Comparison of ENCODE assay signal across 18 cellular contexts in the genomic region with DNA sequence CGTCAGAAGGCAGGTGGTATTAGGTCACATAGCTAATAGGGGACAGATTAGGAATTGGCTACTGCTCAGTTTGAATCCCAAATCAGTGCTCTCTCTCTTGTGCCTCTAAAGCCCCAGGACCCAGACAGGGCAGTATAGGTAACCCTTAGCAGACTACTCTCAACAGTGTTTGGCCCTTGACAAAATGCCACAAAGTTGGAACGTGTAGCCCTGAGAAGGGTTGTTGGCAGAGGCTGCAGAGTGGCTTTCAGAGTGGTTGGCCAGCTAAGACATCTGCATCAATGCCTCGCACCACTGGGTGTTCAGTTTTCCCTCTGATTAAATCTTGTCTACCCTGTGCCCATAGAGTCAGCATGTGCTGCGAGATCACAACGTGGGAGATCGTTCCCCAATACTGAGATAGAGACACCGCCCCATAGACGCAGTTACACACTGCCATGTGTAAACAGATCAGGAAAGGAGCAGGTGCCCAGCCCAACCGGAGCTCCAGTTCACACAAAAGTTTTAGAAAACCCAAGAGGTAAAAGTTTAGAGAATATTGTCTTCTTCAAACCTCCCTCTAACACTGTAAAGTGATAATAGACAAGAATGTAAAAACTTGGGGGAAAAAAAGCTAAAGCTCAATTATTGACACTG. TPM values are rescaled to one million over a fixed set of nuclear protein-coding genes. Genes with fewer than 3 reads are reported as not detected.
"Had no signal": no experiment of that assay in that cellular context is flagged by ENCODE, and none has a peak within 500 bp of the region (broad histone marks: within the 10 kb centered on the region; RNA-seq: fewer than 3 reads in every experiment).

No MANE protein-coding gene starts in this region.

- DNase-seq: activated CD4-positive, alpha-beta memory T cell treated with anti-CD3 and anti-CD28 coated beads for 36 hours; activated CD4-positive, alpha-beta T cell treated with anti-CD3 and anti-CD28 coated beads for 36 hours; activated CD8-positive, alpha-beta memory T cell treated with anti-CD3 and anti-CD28 coated beads, Interleukin-2, amount 10 ng/mL, durations not matched to agents 7 days and 5 days; activated naive CD4-positive, alpha-beta T cell treated with anti-CD3 and anti-CD28 coated beads for 36 hours; activated naive CD8-positive, alpha-beta T cell treated with anti-CD3 and anti-CD28 coated beads, Interleukin-2, amount 50 U/mL, for 24 hours; activated T-cell treated with anti-CD3 and anti-CD28 coated beads, Interleukin-2, amount 50 U/mL, for 1 hour; aorta; effector memory CD4-positive, alpha-beta T cell; foreskin melanocyte; left cardiac atrium; naive B cell; retina; stimulated activated CD4-positive, alpha-beta T cell treated with anti-CD3 and anti-CD28 coated beads, Interleukin-15, amount 100 ng/mL, for 24 hours; stimulated activated CD4-positive, alpha-beta T cell treated with anti-CD3 and anti-CD28 coated beads, Interleukin-4, amount 100 ng/mL, for 1 hour; stimulated activated naive CD4-positive, alpha-beta T cell; trophoblast cell had no signal

- H3K4me1 Mint-ChIP-seq: activated CD4-positive, alpha-beta T cell treated with anti-CD3 and anti-CD28 coated beads for 36 hours; activated CD8-positive, alpha-beta memory T cell treated with anti-CD3 and anti-CD28 coated beads, Interleukin-2, amount 10 ng/mL, durations not matched to agents 7 days and 5 days; activated naive CD8-positive, alpha-beta T cell treated with anti-CD3 and anti-CD28 coated beads, Interleukin-2, amount 50 U/mL, for 24 hours; naive B cell had no signal

- ATAC-seq: activated CD4-positive, alpha-beta T cell treated with anti-CD3 and anti-CD28 coated beads for 36 hours; activated CD8-positive, alpha-beta memory T cell treated with anti-CD3 and anti-CD28 coated beads, Interleukin-2, amount 10 ng/mL, durations not matched to agents 7 days and 5 days; activated naive CD8-positive, alpha-beta T cell treated with anti-CD3 and anti-CD28 coated beads, Interleukin-2, amount 50 U/mL, for 24 hours had no signal

- H3K9me3 Mint-ChIP-seq: activated naive CD4-positive, alpha-beta T cell treated with anti-CD3 and anti-CD28 coated beads for 36 hours; activated naive CD8-positive, alpha-beta T cell treated with anti-CD3 and anti-CD28 coated beads, Interleukin-2, amount 50 U/mL, for 24 hours; dendritic cell treated with granulocyte-macrophage colony-stimulating factor and Interleukin-4, amounts not matched to agents 40 ng/mL and 50 ng/mL, for 4 days had no signal

- H3K27ac Mint-ChIP-seq: activated CD4-positive, alpha-beta memory T cell treated with anti-CD3 and anti-CD28 coated beads for 36 hours; activated CD4-positive, alpha-beta T cell treated with anti-CD3 and anti-CD28 coated beads for 36 hours; activated CD8-positive, alpha-beta memory T cell treated with anti-CD3 and anti-CD28 coated beads, Interleukin-2, amount 10 ng/mL, durations not matched to agents 7 days and 5 days; activated naive CD4-positive, alpha-beta T cell treated with anti-CD3 and anti-CD28 coated beads for 36 hours; activated naive CD8-positive, alpha-beta T cell treated with anti-CD3 and anti-CD28 coated beads, Interleukin-2, amount 50 U/mL, for 24 hours; activated T-helper 2 cell treated with anti-CD3 and anti-CD28 coated beads, Interferon-gamma antibody, Interleukin-2, Interleukin-4, amounts not matched to agents 10 μg/mL and 5 μg/mL and 100 μg/mL, durations not matched to agents 14 hours and 24 hours and 36 hours; dendritic cell treated with granulocyte-macrophage colony-stimulating factor and Interleukin-4, amounts not matched to agents 40 ng/mL and 50 ng/mL, for 4 days; naive B cell had no signal

- H3K4me3 Mint-ChIP-seq: activated CD4-positive, alpha-beta memory T cell treated with anti-CD3 and anti-CD28 coated beads for 36 hours; activated CD4-positive, alpha-beta T cell treated with anti-CD3 and anti-CD28 coated beads for 36 hours; activated CD8-positive, alpha-beta memory T cell treated with anti-CD3 and anti-CD28 coated beads, Interleukin-2, amount 10 ng/mL, durations not matched to agents 7 days and 5 days; activated naive CD4-positive, alpha-beta T cell treated with anti-CD3 and anti-CD28 coated beads for 36 hours; activated naive CD8-positive, alpha-beta T cell treated with anti-CD3 and anti-CD28 coated beads, Interleukin-2, amount 50 U/mL, for 24 hours; dendritic cell treated with granulocyte-macrophage colony-stimulating factor and Interleukin-4, amounts not matched to agents 40 ng/mL and 50 ng/mL, for 4 days; naive B cell had no signal

- H3K36me3 Mint-ChIP-seq: activated CD4-positive, alpha-beta memory T cell treated with anti-CD3 and anti-CD28 coated beads for 36 hours; activated CD8-positive, alpha-beta memory T cell treated with anti-CD3 and anti-CD28 coated beads, Interleukin-2, amount 10 ng/mL, durations not matched to agents 7 days and 5 days; naive B cell had no signal

RNA-seq across cellular contexts. Expression of gene EML1, which starts 48.3 kb away (rescaled TPM):
- total RNA-seq: activated CD8-positive, alpha-beta memory T cell treated with anti-CD3 and anti-CD28 coated beads, Interleukin-2, amount 10 ng/mL, durations not matched to agents 7 days and 5 days had no signal
